Comparison of ENCODE assay signal across 21 cellular contexts in genomic region chr2:207955456-207955855, GRCh38.
"Had no signal": no experiment of that assay in that cellular context is flagged by ENCODE, and none has a peak within 500 bp of the region (broad histone marks: within the 10 kb centered on the region; RNA-seq: fewer than 3 reads in every experiment).

No MANE protein-coding gene starts in this region.

- H3K27me3 ChIP-seq: colonic mucosa, esophagus muscularis mucosa, foreskin keratinocyte, gastroesophageal sphincter, heart left ventricle, hepatocyte, left lung had no signal

- H3K27ac Mint-ChIP-seq: dendritic cell treated with granulocyte-macrophage colony-stimulating factor and Interleukin-4, amounts not matched to agents 40 ng/mL and 50 ng/mL, for 4 days; immature natural killer cell had no signal

- H3K4me1 ChIP-seq: colonic mucosa, foreskin keratinocyte, left lung, lower lobe of right lung had no signal

- H3K9me3 Mint-ChIP-seq: dendritic cell treated with granulocyte-macrophage colony-stimulating factor and Interleukin-4, amounts not matched to agents 40 ng/mL and 50 ng/mL, for 4 days; immature natural killer cell had no signal

- H3K36me3 ChIP-seq: colonic mucosa, esophagus muscularis mucosa, gastroesophageal sphincter, heart left ventricle, left lung, lower lobe of right lung had no signal

- H3K27me3 Mint-ChIP-seq: dendritic cell treated with granulocyte-macrophage colony-stimulating factor and Interleukin-4, amounts not matched to agents 40 ng/mL and 50 ng/mL, for 4 days had no signal

- H3K9me3 ChIP-seq: colonic mucosa, esophagus muscularis mucosa, gastroesophageal sphincter, heart left ventricle, left lung, lower lobe of right lung had no signal

- FAIRE-seq: endothelial cell of umbilical vein, frontal cortex, keratinocyte had no signal

- H3K4me3 Mint-ChIP-seq: dendritic cell treated with granulocyte-macrophage colony-stimulating factor and Interleukin-4, amounts not matched to agents 40 ng/mL and 50 ng/mL, for 4 days; immature natural killer cell had no signal

- DNase-seq: colonic mucosa; cortex of kidney; effector CD4-positive, alpha-beta T cell; effector memory CD4-positive, alpha-beta T cell; foreskin keratinocyte; heart left ventricle; hypothalamus; immature natural killer cell; left cardiac atrium; left lung; left ventricle myocardium superior; lower lobe of right lung; mesendoderm; midbrain had no signal

- H3K4me3 ChIP-seq: colonic mucosa, esophagus muscularis mucosa, gastroesophageal sphincter, heart left ventricle, hepatocyte, left lung, lower lobe of right lung had no signal
